1 cellular context compared by ENCODE assay signal in the genomic region with DNA sequence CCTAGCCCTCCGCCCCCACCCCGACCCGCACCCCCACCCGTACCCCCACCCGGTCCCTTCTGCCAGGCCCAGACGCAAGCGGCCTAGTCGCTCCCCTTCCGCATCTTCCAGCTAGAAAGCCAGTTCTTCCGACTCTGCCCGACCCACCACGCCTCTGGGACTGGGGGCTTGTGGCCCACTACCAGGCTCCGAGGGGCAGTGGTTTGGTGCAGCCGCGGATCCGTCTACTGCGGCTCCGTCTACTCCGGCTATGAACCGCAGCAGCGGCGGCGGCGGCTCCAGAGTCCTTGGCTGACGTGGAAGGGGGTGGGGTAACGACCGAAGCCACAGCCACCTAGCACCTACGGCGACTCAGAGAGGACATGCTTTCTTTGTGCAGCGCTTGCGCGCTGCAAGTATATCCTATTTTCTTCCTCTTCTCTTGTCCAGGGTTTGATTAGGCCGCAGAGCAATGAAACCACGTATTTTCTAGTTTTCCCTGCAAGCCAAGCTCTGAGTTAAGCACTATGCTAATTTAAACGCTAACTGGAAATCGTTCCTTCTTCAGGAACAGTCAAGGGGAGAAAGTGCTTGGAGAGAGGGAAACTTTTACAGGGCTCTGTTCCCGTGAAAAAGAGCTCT.
TF ChIP-seq lines count a peak whose summit lies in the region.

A gene with protein sequence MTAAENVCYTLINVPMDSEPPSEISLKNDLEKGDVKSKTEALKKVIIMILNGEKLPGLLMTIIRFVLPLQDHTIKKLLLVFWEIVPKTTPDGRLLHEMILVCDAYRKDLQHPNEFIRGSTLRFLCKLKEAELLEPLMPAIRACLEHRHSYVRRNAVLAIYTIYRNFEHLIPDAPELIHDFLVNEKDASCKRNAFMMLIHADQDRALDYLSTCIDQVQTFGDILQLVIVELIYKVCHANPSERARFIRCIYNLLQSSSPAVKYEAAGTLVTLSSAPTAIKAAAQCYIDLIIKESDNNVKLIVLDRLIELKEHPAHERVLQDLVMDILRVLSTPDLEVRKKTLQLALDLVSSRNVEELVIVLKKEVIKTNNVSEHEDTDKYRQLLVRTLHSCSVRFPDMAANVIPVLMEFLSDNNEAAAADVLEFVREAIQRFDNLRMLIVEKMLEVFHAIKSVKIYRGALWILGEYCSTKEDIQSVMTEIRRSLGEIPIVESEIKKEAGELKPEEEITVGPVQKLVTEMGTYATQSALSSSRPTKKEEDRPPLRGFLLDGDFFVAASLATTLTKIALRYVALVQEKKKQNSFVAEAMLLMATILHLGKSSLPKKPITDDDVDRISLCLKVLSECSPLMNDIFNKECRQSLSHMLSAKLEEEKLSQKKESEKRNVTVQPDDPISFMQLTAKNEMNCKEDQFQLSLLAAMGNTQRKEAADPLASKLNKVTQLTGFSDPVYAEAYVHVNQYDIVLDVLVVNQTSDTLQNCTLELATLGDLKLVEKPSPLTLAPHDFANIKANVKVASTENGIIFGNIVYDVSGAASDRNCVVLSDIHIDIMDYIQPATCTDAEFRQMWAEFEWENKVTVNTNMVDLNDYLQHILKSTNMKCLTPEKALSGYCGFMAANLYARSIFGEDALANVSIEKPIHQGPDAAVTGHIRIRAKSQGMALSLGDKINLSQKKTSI (minus strand): TSS at position 252 of the 621 bp plus-strand sequence. CDS start 883 bp downstream, outside the sequence.

TF ChIP-seq in HepG2, 621 proteins besides CTCF, POLR2A, EP300 and RAD21 (continued from another document and continues in another):
- TF ChIP-seq, protein P1, sequence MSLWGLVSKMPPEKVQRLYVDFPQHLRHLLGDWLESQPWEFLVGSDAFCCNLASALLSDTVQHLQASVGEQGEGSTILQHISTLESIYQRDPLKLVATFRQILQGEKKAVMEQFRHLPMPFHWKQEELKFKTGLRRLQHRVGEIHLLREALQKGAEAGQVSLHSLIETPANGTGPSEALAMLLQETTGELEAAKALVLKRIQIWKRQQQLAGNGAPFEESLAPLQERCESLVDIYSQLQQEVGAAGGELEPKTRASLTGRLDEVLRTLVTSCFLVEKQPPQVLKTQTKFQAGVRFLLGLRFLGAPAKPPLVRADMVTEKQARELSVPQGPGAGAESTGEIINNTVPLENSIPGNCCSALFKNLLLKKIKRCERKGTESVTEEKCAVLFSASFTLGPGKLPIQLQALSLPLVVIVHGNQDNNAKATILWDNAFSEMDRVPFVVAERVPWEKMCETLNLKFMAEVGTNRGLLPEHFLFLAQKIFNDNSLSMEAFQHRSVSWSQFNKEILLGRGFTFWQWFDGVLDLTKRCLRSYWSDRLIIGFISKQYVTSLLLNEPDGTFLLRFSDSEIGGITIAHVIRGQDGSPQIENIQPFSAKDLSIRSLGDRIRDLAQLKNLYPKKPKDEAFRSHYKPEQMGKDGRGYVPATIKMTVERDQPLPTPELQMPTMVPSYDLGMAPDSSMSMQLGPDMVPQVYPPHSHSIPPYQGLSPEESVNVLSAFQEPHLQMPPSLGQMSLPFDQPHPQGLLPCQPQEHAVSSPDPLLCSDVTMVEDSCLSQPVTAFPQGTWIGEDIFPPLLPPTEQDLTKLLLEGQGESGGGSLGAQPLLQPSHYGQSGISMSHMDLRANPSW (CRISPR knock-in tag; IDR thresholded peaks at IDR 0.05; ENCODE audit: borderline replicate concordance): no peak
- TF ChIP-seq ASH2L (IDR thresholded peaks at IDR 0.05; ENCODE audit: insufficient read length, low read depth, low read length) (peak; percentile 80), ZNF749 (CRISPR knock-in tag; IDR thresholded peaks at IDR 0.05; ENCODE audit: borderline replicate concordance) (no peak), SP2 (CRISPR knock-in tag; IDR thresholded peaks at IDR 0.05) (no peak), KDM5A (IDR thresholded peaks at IDR 0.05; ENCODE audit: borderline replicate concordance, low read length) (peak; percentile 89; the same call in 1 of the 2 replicates), KMT2B (CRISPR knock-in tag; IDR thresholded peaks at IDR 0.05) (peak; percentile 91), ZFP62 (CRISPR knock-in tag; IDR thresholded peaks at IDR 0.05) (no peak), ZNF703 (CRISPR knock-in tag; IDR thresholded peaks at IDR 0.05; ENCODE audit: borderline replicate concordance) (0 out of 2 replicates have a peak, but pooled peaks have one; percentile 37), BORCS8-MEF2B (CRISPR knock-in tag; IDR thresholded peaks at IDR 0.05) (peak; percentile 88), PHF8 (CRISPR knock-in tag; IDR thresholded peaks at IDR 0.05) (peak; percentile 99), CREB1 (IDR thresholded peaks at IDR 0.05) (peak; percentile 66), CREB1 (CRISPR knock-in tag; IDR thresholded peaks at IDR 0.05) (peak; percentile 87), HDAC6 (IDR thresholded peaks at IDR 0.05; ENCODE audit: low read depth, low read length) (no peak), RCOR2 (CRISPR knock-in tag; IDR thresholded peaks at IDR 0.05) (no peak), ZNF761 (CRISPR knock-in tag; conservative IDR thresholded peaks at IDR 0.05) (no peak), ZNF17 (CRISPR knock-in tag; IDR thresholded peaks at IDR 0.05) (no peak), ZNF605 (CRISPR knock-in tag; IDR thresholded peaks at IDR 0.05) (no peak; the same call in 1 of the 2 replicates), ZMYM4 (CRISPR knock-in tag; IDR thresholded peaks at IDR 0.05) (peak; percentile 92), TARDBP (CRISPR knock-in tag; IDR thresholded peaks at IDR 0.05) (peak; percentile 85; the same call in 1 of the 2 replicates), SETDB1 (CRISPR knock-in tag; IDR thresholded peaks at IDR 0.05; ENCODE audit: borderline replicate concordance) (no peak), ISX (CRISPR knock-in tag; conservative IDR thresholded peaks at IDR 0.05) (no peak), ZNF598 (CRISPR knock-in tag; IDR thresholded peaks at IDR 0.05; ENCODE audit: borderline replicate concordance) (no peak; the same call in 1 of the 2 replicates), ZNF678 (CRISPR knock-in tag; IDR thresholded peaks at IDR 0.05) (no peak), ZNF331 (CRISPR knock-in tag; IDR thresholded peaks at IDR 0.05) (peak; percentile 72), LCORL (IDR thresholded peaks at IDR 0.05) (no peak), LCORL (CRISPR knock-in tag; IDR thresholded peaks at IDR 0.05) (peak; percentile 46; the same call in 1 of the 2 replicates), ELF4 (CRISPR knock-in tag; IDR thresholded peaks at IDR 0.05; ENCODE audit: borderline replicate concordance) (no peak; the same call in 1 of the 2 replicates), MATR3 (CRISPR knock-in tag; IDR thresholded peaks at IDR 0.05) (no peak), NONO (IDR thresholded peaks at IDR 0.05) (no peak), NONO (CRISPR knock-in tag; conservative IDR thresholded peaks at IDR 0.05) (peak; percentile 75), PLRG1 (conservative IDR thresholded peaks at IDR 0.05) (no peak)
- TF ChIP-seq, protein P2, sequence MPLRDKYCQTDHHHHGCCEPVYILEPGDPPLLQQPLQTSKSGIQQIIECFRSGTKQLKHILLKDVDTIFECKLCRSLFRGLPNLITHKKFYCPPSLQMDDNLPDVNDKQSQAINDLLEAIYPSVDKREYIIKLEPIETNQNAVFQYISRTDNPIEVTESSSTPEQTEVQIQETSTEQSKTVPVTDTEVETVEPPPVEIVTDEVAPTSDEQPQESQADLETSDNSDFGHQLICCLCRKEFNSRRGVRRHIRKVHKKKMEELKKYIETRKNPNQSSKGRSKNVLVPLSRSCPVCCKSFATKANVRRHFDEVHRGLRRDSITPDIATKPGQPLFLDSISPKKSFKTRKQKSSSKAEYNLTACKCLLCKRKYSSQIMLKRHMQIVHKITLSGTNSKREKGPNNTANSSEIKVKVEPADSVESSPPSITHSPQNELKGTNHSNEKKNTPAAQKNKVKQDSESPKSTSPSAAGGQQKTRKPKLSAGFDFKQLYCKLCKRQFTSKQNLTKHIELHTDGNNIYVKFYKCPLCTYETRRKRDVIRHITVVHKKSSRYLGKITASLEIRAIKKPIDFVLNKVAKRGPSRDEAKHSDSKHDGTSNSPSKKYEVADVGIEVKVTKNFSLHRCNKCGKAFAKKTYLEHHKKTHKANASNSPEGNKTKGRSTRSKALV (CRISPR knock-in tag; IDR thresholded peaks at IDR 0.05): 0 out of 2 replicates have a peak, but pooled peaks have one; percentile 28
- TF ChIP-seq, protein P3, sequence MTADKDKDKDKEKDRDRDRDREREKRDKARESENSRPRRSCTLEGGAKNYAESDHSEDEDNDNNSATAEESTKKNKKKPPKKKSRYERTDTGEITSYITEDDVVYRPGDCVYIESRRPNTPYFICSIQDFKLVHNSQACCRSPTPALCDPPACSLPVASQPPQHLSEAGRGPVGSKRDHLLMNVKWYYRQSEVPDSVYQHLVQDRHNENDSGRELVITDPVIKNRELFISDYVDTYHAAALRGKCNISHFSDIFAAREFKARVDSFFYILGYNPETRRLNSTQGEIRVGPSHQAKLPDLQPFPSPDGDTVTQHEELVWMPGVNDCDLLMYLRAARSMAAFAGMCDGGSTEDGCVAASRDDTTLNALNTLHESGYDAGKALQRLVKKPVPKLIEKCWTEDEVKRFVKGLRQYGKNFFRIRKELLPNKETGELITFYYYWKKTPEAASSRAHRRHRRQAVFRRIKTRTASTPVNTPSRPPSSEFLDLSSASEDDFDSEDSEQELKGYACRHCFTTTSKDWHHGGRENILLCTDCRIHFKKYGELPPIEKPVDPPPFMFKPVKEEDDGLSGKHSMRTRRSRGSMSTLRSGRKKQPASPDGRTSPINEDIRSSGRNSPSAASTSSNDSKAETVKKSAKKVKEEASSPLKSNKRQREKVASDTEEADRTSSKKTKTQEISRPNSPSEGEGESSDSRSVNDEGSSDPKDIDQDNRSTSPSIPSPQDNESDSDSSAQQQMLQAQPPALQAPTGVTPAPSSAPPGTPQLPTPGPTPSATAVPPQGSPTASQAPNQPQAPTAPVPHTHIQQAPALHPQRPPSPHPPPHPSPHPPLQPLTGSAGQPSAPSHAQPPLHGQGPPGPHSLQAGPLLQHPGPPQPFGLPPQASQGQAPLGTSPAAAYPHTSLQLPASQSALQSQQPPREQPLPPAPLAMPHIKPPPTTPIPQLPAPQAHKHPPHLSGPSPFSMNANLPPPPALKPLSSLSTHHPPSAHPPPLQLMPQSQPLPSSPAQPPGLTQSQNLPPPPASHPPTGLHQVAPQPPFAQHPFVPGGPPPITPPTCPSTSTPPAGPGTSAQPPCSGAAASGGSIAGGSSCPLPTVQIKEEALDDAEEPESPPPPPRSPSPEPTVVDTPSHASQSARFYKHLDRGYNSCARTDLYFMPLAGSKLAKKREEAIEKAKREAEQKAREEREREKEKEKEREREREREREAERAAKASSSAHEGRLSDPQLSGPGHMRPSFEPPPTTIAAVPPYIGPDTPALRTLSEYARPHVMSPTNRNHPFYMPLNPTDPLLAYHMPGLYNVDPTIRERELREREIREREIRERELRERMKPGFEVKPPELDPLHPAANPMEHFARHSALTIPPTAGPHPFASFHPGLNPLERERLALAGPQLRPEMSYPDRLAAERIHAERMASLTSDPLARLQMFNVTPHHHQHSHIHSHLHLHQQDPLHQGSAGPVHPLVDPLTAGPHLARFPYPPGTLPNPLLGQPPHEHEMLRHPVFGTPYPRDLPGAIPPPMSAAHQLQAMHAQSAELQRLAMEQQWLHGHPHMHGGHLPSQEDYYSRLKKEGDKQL (CRISPR knock-in tag; IDR thresholded peaks at IDR 0.05; ENCODE audit: low read depth): 0 out of 2 replicates have a peak, but pooled peaks have one; percentile 39
- TF ChIP-seq, protein P4, sequence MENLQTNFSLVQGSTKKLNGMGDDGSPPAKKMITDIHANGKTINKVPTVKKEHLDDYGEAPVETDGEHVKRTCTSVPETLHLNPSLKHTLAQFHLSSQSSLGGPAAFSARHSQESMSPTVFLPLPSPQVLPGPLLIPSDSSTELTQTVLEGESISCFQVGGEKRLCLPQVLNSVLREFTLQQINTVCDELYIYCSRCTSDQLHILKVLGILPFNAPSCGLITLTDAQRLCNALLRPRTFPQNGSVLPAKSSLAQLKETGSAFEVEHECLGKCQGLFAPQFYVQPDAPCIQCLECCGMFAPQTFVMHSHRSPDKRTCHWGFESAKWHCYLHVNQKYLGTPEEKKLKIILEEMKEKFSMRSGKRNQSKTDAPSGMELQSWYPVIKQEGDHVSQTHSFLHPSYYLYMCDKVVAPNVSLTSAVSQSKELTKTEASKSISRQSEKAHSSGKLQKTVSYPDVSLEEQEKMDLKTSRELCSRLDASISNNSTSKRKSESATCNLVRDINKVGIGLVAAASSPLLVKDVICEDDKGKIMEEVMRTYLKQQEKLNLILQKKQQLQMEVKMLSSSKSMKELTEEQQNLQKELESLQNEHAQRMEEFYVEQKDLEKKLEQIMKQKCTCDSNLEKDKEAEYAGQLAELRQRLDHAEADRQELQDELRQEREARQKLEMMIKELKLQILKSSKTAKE (CRISPR knock-in tag; IDR thresholded peaks at IDR 0.05; ENCODE audit: borderline replicate concordance): no peak
- TF ChIP-seq, protein P5, sequence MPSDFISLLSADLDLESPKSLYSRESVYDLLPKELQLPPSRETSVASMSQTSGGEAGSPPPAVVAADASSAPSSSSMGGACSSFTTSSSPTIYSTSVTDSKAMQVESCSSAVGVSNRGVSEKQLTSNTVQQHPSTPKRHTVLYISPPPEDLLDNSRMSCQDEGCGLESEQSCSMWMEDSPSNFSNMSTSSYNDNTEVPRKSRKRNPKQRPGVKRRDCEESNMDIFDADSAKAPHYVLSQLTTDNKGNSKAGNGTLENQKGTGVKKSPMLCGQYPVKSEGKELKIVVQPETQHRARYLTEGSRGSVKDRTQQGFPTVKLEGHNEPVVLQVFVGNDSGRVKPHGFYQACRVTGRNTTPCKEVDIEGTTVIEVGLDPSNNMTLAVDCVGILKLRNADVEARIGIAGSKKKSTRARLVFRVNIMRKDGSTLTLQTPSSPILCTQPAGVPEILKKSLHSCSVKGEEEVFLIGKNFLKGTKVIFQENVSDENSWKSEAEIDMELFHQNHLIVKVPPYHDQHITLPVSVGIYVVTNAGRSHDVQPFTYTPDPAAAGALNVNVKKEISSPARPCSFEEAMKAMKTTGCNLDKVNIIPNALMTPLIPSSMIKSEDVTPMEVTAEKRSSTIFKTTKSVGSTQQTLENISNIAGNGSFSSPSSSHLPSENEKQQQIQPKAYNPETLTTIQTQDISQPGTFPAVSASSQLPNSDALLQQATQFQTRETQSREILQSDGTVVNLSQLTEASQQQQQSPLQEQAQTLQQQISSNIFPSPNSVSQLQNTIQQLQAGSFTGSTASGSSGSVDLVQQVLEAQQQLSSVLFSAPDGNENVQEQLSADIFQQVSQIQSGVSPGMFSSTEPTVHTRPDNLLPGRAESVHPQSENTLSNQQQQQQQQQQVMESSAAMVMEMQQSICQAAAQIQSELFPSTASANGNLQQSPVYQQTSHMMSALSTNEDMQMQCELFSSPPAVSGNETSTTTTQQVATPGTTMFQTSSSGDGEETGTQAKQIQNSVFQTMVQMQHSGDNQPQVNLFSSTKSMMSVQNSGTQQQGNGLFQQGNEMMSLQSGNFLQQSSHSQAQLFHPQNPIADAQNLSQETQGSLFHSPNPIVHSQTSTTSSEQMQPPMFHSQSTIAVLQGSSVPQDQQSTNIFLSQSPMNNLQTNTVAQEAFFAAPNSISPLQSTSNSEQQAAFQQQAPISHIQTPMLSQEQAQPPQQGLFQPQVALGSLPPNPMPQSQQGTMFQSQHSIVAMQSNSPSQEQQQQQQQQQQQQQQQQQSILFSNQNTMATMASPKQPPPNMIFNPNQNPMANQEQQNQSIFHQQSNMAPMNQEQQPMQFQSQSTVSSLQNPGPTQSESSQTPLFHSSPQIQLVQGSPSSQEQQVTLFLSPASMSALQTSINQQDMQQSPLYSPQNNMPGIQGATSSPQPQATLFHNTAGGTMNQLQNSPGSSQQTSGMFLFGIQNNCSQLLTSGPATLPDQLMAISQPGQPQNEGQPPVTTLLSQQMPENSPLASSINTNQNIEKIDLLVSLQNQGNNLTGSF (CRISPR knock-in tag; IDR thresholded peaks at IDR 0.05): no peak
- TF ChIP-seq, protein P6, sequence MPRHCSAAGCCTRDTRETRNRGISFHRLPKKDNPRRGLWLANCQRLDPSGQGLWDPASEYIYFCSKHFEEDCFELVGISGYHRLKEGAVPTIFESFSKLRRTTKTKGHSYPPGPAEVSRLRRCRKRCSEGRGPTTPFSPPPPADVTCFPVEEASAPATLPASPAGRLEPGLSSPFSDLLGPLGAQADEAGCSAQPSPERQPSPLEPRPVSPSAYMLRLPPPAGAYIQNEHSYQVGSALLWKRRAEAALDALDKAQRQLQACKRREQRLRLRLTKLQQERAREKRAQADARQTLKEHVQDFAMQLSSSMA (CRISPR knock-in tag; IDR thresholded peaks at IDR 0.05): no peak
